Comparison of ENCODE assay signal across 8 cellular contexts in genomic region chr11:125886997-125887372, GRCh38. TPM values are rescaled to one million over a fixed set of nuclear protein-coding genes. Genes with fewer than 3 reads are reported as not detected.
DNase-seq lines count a peak whose midpoint lies in the region; ATAC-seq, FAIRE-seq and TF ChIP-seq lines count a peak whose summit lies in the region.

No MANE protein-coding gene starts in this region.

- H3K27me3 Mint-ChIP-seq in brain: peaks cover 11% of the 10 kb centered on the region

- no peak for FAIRE-seq in H54 (lab: Jason Lieb, UNC)

- BruUV-seq in PC-3 (replicated peaks; lab: Mats Ljungman, UMichigan): TSS peak; percentile 57

- intact Hi-C loops in PC-3 (cut with micrococcal nuclease): loop anchor here (5.0 to 10.0 kb wide), 2 partner anchors 260 to 322 kb away; partner anchors contain the start of genes CHEK1 and EI24

- H3K4me3 ChIP-seq in AG04449 (ENCODE audit: low read depth, low read length): peak overlapping the region; percentile 92
- peak overlapping the region; percentile 83 for H3K4me3 ChIP-seq in PC-3 (ENCODE audit: low read length)

- H3F3A ChIP-seq in PC-3 (ENCODE audit: low read length, unreplicated experiment): peaks cover 17% of the 10 kb centered on the region

- H3K9me3 Mint-ChIP-seq in brain: peaks cover 0 to 13% (median 4%) of the 10 kb centered on the region in 5 experiments

- ATAC-seq in HG03025 (IDR thresholded peaks at IDR 0.05; ENCODE audit: low FRiP score, unreplicated experiment) (peak; percentile 29), PC-3 (peak; percentile 35)

- peak overlapping the region; percentile 74 for H3K9ac ChIP-seq in PC-3 (ENCODE audit: low read length)

- H3K9me3 ChIP-seq in PC-3 (ENCODE audit: low read length): no peaks in the 10 kb centered on the region

- DNase-seq in AG04449 (ENCODE audit: low read depth, low spot score) (no peak), PC-3 (peak; percentile 63), kidney tubule cell (ENCODE audit: low spot score) (peak; percentile 62), H54 (ENCODE audit: insufficient read length, low spot score) (no peak)
- DNase-seq in stimulated activated CD8-positive, alpha-beta memory T cell treated with anti-CD3 and anti-CD28 coated beads, Interleukin-15, amount 100 ng/mL, for 24 hours (ENCODE audit: low read depth): peak; percentile 10

- no peaks in the 10 kb centered on the region for H3K36me3 ChIP-seq in PC-3 (ENCODE audit: low read depth, low read length)

- H3K4me1 ChIP-seq in PC-3 (ENCODE audit: insufficient read depth, low read length): peaks cover 54% of the 10 kb centered on the region

- H2AFZ ChIP-seq in PC-3 (ENCODE audit: low read length): peak overlapping the region; percentile 92

- H3K27ac ChIP-seq in PC-3 (ENCODE audit: low read length): peak overlapping the region; percentile 87

- TF ChIP-seq POLR2A in GM18526 (IDR thresholded peaks at IDR 0.05; ENCODE audit: extremely low read depth, insufficient read length): peak; percentile 46
- TF ChIP-seq POLR2A in H54 (IDR thresholded peaks at IDR 0.05; ENCODE audit: low read depth, low read length): no peak

- no peaks in the 10 kb centered on the region for H3K9me2 ChIP-seq in PC-3 (replicated peaks; ENCODE audit: low read length)

- H3K4me2 ChIP-seq in PC-3 (ENCODE audit: low read length): peak overlapping the region; percentile 86

- CTCF ChIA-PET in AG04449 (lab: Yijun Ruan, JAX) (interaction anchor here (1.3 to 1.9 kb wide), 3 partner anchors 9 to 11 kb away, joined by 4 to 9 read pairs (median 6); no protein-coding TSS in a partner anchor), PC-3 (lab: Charles Lee) (interaction anchor here (2.1 kb wide), 1 partner anchor 16 kb away, joined by 4 read pairs; the partner anchor contains the start of gene PUS3)

- H3K4me3 Mint-ChIP-seq in brain: peak overlapping the region; percentile 82 to 89 (median 87)

- H3K79me2 ChIP-seq in PC-3 (ENCODE audit: low read length): peaks cover 60% of the 10 kb centered on the region

- H3K27ac Mint-ChIP-seq in brain: peak overlapping the region in 4 of 5 experiments; percentile 82 to 93 (median 90)

- POLR2A ChIA-PET in AG04449 (lab: Yijun Ruan, JAX): interaction anchor here (1.5 kb wide), 2 partner anchors 9 to 16 kb away, joined by 4 to 7 read pairs; partner anchors contain the start of gene PUS3
- POLR2A ChIA-PET in PC-3 (lab: Charles Lee; ENCODE audit: unreplicated experiment): interaction anchor here (0.6 to 1.0 kb wide), 3 partner anchors 175 to 1011 kb away, joined by 3 read pairs; partner anchors contain the start of gene EI24

- no peaks in the 10 kb centered on the region for H3K27me3 ChIP-seq in PC-3 (ENCODE audit: low read length)

- H3K4me1 Mint-ChIP-seq in brain: peaks cover 21% of the 10 kb centered on the region

- H3K36me3 Mint-ChIP-seq in brain: peaks cover 5% of the 10 kb centered on the region

- H4K20me1 ChIP-seq in PC-3 (ENCODE audit: low read length): 0 out of 2 replicates have a peak, but pooled peaks cover 15% of the 10 kb centered on the region

- TF ChIP-seq CTCF in AG04449 (IDR thresholded peaks at IDR 0.05; ENCODE audit: insufficient read depth, low read length, missing control alignments): no peak
- no peak for TF ChIP-seq CTCF in PC-3 (conservative IDR thresholded peaks at IDR 0.05; ENCODE audit: low read depth, low read length)
- TF ChIP-seq CTCF in brain (conservative IDR thresholded peaks at IDR 0.05): no peak

RNA-seq across cellular contexts. Expression of gene HYLS1, which starts 0.5 kb away (rescaled TPM):
- total RNA-seq in PC-3 (2014; rRNA removed): 16.4 and 23.5 TPM in 2 replicates
- polyA plus RNA-seq in brain (ENCODE audit: insufficient read depth, low read depth, low replicate concordance): 15.3 TPM

RNA-seq across cellular contexts. Expression of gene PUS3, which starts 16.0 kb away (rescaled TPM):
- 10.3 and 26.2 TPM in 2 replicates for total RNA-seq in PC-3 (2014; rRNA removed)
- polyA plus RNA-seq in brain (ENCODE audit: insufficient read depth, low read depth, low replicate concordance): 11.7 TPM

RNA-seq across cellular contexts. Expression of gene DDX25, which starts 17.3 kb away (rescaled TPM):
- not detected in 2 replicates for total RNA-seq in PC-3 (2014; rRNA removed)
- polyA plus RNA-seq in brain (ENCODE audit: insufficient read depth, low read depth, low replicate concordance): 17.7 TPM

RNA-seq across cellular contexts. Expression of gene PATE4, which starts 53.9 kb away (rescaled TPM):
- total RNA-seq in PC-3 (2014; rRNA removed): not detected in 2 replicates
- polyA plus RNA-seq in brain (ENCODE audit: insufficient read depth, low read depth, low replicate concordance): not detected

RNA-seq across cellular contexts. Expression of gene VSIG10L2, which starts 58.9 kb away (rescaled TPM):
- total RNA-seq in PC-3 (2014; rRNA removed): not detected in 2 replicates
- polyA plus RNA-seq in brain (ENCODE audit: insufficient read depth, low read depth, low replicate concordance): not detected

Comparison
In these comparisons a context has a peak if more than half of its experiments do, and no peak if none do; other contexts are left out.
1. DNase-seq: peak in PC-3 (single experiment), kidney tubule cell (single experiment) and stimulated activated CD8-positive, alpha-beta memory T cell treated with anti-CD3 and anti-CD28 coated beads, Interleukin-15, amount 100 ng/mL, for 24 hours (single experiment); none in AG04449 (single experiment) and H54 (single experiment).